Comparison of ENCODE assay signal across 27 cellular contexts in the genomic region with DNA sequence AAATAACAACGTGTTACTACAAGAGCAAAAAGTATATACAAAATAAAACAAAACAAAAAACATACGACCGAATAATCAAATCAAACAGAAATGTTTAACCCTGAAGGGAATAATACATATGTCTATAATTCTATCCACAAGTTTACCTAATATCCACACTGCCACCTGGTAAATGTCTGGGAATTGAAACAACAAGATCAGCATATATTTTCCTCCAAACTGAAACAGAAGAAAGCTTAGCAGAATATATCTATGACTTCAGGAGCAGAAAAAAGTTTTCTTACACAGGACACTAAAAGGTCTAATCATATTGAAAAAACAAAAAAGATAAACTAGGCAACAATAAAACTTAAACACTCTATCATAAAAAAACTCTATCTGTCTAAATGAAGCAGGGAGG.
"Had no signal": no experiment of that assay in that cellular context is flagged by ENCODE, and none has a peak within 500 bp of the region (broad histone marks: within the 10 kb centered on the region; RNA-seq: fewer than 3 reads in every experiment).

No MANE protein-coding gene starts in this region.

- H3K4me3 ChIP-seq: psoas muscle, skin epidermis, suprapubic skin, testis, tibial artery, transverse colon, upper lobe of right lung, uterus had no signal

- H3K36me3 ChIP-seq: neutrophil, suprapubic skin, tibial artery, transverse colon, upper lobe of right lung, uterus had no signal

- H3K4me1 ChIP-seq: parathyroid adenoma, psoas muscle, suprapubic skin, testis, tibial artery, transverse colon, upper lobe of right lung, uterus had no signal

- H3K27me3 ChIP-seq: neutrophil, suprapubic skin, testis, tibial artery, transverse colon, upper lobe of right lung, uterus had no signal

- DNase-seq: naive B cell; naive thymus-derived CD8-positive, alpha-beta T cell; nephron progenitor cell; nucleus accumbens; posterior cingulate gyrus; psoas muscle; right cardiac atrium; stimulated activated CD4-positive, alpha-beta T cell treated with anti-CD3 and anti-CD28 coated beads, Interleukin-15, amount 100 ng/mL, for 24 hours; stimulated activated CD4-positive, alpha-beta T cell treated with anti-CD3 and anti-CD28 coated beads, Interleukin-2, amount 100 ng/mL, for 24 hours; stimulated activated CD4-positive, alpha-beta T cell treated with anti-CD3 and anti-CD28 coated beads, Interleukin-2, amount 100 ng/mL, for 48 hours; stimulated activated CD4-positive, alpha-beta T cell treated with anti-CD3 and anti-CD28 coated beads, Interleukin-4, amount 100 ng/mL, for 24 hours; stimulated activated naive B cell treated with anti-CD40 and anti-IgM and Interleukin-4, amounts not matched to agents 10 μg/mL and 1 μg/mL and 100 μg/mL, for 72 hours; stimulated activated naive CD8-positive, alpha-beta T cell treated with anti-CD3 and anti-CD28 coated beads, Interleukin-15, amount 100 ng/mL, for 72 hours; stimulated activated naive CD8-positive, alpha-beta T cell treated with anti-CD3 and anti-CD28 coated beads, Interleukin-15, Interleukin-2, amounts not matched to agents 100 U/mL and 50 U/mL, for 24 hours; substantia nigra; testis; tibial artery; transverse colon; upper lobe of right lung; uterus had no signal

- H3K27ac ChIP-seq: neutrophil, parathyroid adenoma, psoas muscle, skin epidermis, suprapubic skin, testis, tibial artery, transverse colon, upper lobe of right lung, uterus had no signal

- H3K9me3 ChIP-seq: neutrophil, psoas muscle, suprapubic skin, testis, tibial artery, transverse colon, upper lobe of right lung, uterus had no signal

- H3K79me2 ChIP-seq: parathyroid adenoma had no signal

- ATAC-seq: naive thymus-derived CD8-positive, alpha-beta T cell; natural killer cell treated with Interleukin-12 subunit alpha and Interleukin-12 subunit beta and Interleukin-15 and Interleukin-18, amount 100 ng/mL, for 72 hours; psoas muscle; right cardiac atrium; sciatic nerve; stimulated activated effector memory CD8-positive, alpha-beta T cell treated with anti-CD3 and anti-CD28 coated beads, Interleukin-12 subunit alpha, Interleukin-12 subunit beta, amount 100 ng/mL, for 72 hours; stimulated activated naive B cell treated with anti-CD40 and anti-IgM and Interleukin-4, amounts not matched to agents 10 μg/mL and 1 μg/mL and 100 μg/mL, for 72 hours; stimulated activated naive CD8-positive, alpha-beta T cell treated with anti-CD3 and anti-CD28 coated beads, Interleukin-15, amount 100 ng/mL, for 72 hours; stimulated activated naive CD8-positive, alpha-beta T cell treated with anti-CD3 and anti-CD28 coated beads, Interleukin-15, Interleukin-2, amounts not matched to agents 100 U/mL and 50 U/mL, for 24 hours; upper lobe of right lung had no signal

- H3K9ac ChIP-seq: parathyroid adenoma had no signal

- H2AFZ ChIP-seq: parathyroid adenoma had no signal
